11 cellular contexts compared by ENCODE assay signal in the genomic region with DNA sequence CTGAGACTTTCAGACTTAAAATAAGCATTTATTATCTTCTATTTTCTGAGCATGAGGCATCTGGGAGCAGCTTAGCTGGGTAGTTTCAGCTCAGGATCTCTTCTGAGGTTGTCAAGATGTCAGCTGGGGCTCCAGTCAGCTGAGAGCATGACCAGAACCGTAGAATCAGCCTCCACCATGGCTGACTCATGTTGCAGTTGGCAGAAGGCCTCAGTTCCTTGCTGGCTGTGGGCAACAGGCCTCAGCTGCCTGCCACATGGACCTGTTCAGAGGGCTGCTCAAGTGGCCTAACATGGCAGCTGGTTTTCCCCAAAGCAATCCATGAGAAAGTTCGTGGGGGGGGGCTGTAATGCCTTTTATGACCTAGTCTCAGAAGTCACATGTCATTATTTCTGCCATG.
DNase-seq lines count a peak whose midpoint lies in the region; ATAC-seq and TF ChIP-seq lines count a peak whose summit lies in the region.
"Had no signal": no experiment of that assay in that cellular context is flagged by ENCODE, and none has a peak within 500 bp of the region (broad histone marks: within the 10 kb centered on the region; RNA-seq: fewer than 3 reads in every experiment).

No MANE protein-coding gene starts in this region.

- H3K4me3 ChIP-seq in AG09309 (ENCODE audit: control insufficient read depth, low read depth, low read length): no peak overlapping the region
- no peak overlapping the region for H3K4me3 ChIP-seq in H7 (ENCODE audit: insufficient read depth, low read depth, low read length)
- H3K4me3 ChIP-seq: mucosa of descending colon had no signal

- H3K27me3 ChIP-seq in H7 (ENCODE audit: control insufficient read depth, insufficient read depth, low read length): no peaks in the 10 kb centered on the region

- no peaks in the 10 kb centered on the region for H3K36me3 ChIP-seq in H7 (replicated peaks; ENCODE audit: control insufficient read depth, insufficient read depth, low read length)

- no peak for TF ChIP-seq CTCF in AG09309 (IDR thresholded peaks at IDR 0.05; ENCODE audit: control insufficient read depth, insufficient read depth, low read depth, low read length, missing control alignments)

- ATAC-seq in HG02571 (IDR thresholded peaks at IDR 0.05; ENCODE audit: unreplicated experiment) (no peak), GM21529 (IDR thresholded peaks at IDR 0.05; ENCODE audit: unreplicated experiment) (no peak)
- ATAC-seq: mucosa of descending colon had no signal

- peak; percentile 88 for DNase-seq in AG09309 (ENCODE audit: low read depth)
- DNase-seq in HT1080 (ENCODE audit: low read depth): peak; percentile 86
- DNase-seq in brain pericyte (ENCODE audit: low read depth, low spot score): peak; percentile 43
- DNase-seq in lung microvascular endothelial cell (ENCODE audit: low read depth in 2 of 2): peak; percentile 43 to 76
- no peak for DNase-seq in NCI-H128 (lab: John Stamatoyannopoulos, UW; ENCODE audit: unreplicated experiment)
- DNase-seq in H7: no peak
- DNase-seq: mucosa of descending colon; NCI-H345; stimulated activated CD4-positive, alpha-beta T cell treated with anti-CD3 and anti-CD28 coated beads, Interleukin-2, amount 100 ng/mL, for 24 hours had no signal

Comparison
In these comparisons a context has a peak if more than half of its experiments do, and no peak if none do; other contexts are left out.
1. DNase-seq: peak in AG09309 (single experiment), HT1080 (single experiment), brain pericyte (single experiment) and lung microvascular endothelial cell (2 of 2); none in NCI-H128 (single experiment) and H7 (single experiment).